ENCODE assay signal across 24 cellular contexts in genomic region chr12:108173892-108174291, GRCh38. TPM values are rescaled to one million over a fixed set of nuclear protein-coding genes. Genes with fewer than 3 reads are reported as not detected.
A peak's percentile ranks its signal among the peaks of the same experiment; 100 is the strongest.
DNase-seq lines count a peak whose midpoint lies in the region; ATAC-seq, FAIRE-seq and TF ChIP-seq lines count a peak whose summit lies in the region.
"Had no signal": no experiment of that assay in that cellular context is flagged by ENCODE, and none has a peak within 500 bp of the region (broad histone marks: within the 10 kb centered on the region; RNA-seq: fewer than 3 reads in every experiment).

No MANE protein-coding gene starts in this region.

- H2BK12ac ChIP-seq in H9 (ENCODE audit: insufficient read length, low read depth, low read length), result no peak overlapping the region

- no peaks in the 10 kb centered on the region for H3K79me2 ChIP-seq in H9 (ENCODE audit: insufficient read depth, low read length)

- no peaks in the 10 kb centered on the region for H3K79me1 ChIP-seq in H9 (ENCODE audit: insufficient read depth, low read depth, low read length, poor library complexity, severe bottlenecking)

- no peak overlapping the region for H4K8ac ChIP-seq in H9 (replicated peaks; ENCODE audit: insufficient read length, low read depth, low read length)

- no peak for TF ChIP-seq EP300 in gastroesophageal sphincter (IDR thresholded peaks at IDR 0.05)

- H3K4ac ChIP-seq in H9 (ENCODE audit: low read depth, low read length), result no peak overlapping the region

- no peak overlapping the region for H3K56ac ChIP-seq in H9 (ENCODE audit: insufficient read length, low read depth, low read length)

- no peak overlapping the region for H4K5ac ChIP-seq in H9 (ENCODE audit: insufficient read length, low read depth, low read length)

- H3K27ac ChIP-seq in H9 (ENCODE audit: insufficient read length, low read depth, low read length) (no peak overlapping the region), gastroesophageal sphincter (peak overlapping the region in 3 of 4 donors; percentile 50 to 67 (median 57))
- H3K27ac ChIP-seq: A549; BLaER1 treated with 17β-estradiol and CSF1 and Interleukin-3, amounts not matched to agents 10 nM and 100 nM; GM23248 had no signal

- no peak overlapping the region for H2BK5ac ChIP-seq in H9 (ENCODE audit: insufficient read length, low read length)

- no peaks in the 10 kb centered on the region; the same call in 1 of the 2 replicates for H3K27me3 Mint-ChIP-seq in H9 (ENCODE audit: low read depth)

- H3K4me3 ChIP-seq in bronchial epithelial cell (ENCODE audit: low read depth, low read length) (no peak overlapping the region), gastroesophageal sphincter (no peak overlapping the region)
- H3K4me3 ChIP-seq: A549; BLaER1 treated with 17β-estradiol and CSF1 and Interleukin-3, amounts not matched to agents 10 nM and 100 nM; GM23248; HAP-1 had no signal

- TF ChIP-seq CTCF in H9 (conservative IDR thresholded peaks at IDR 0.05) (no peak), bronchial epithelial cell (IDR thresholded peaks at IDR 0.05; ENCODE audit: insufficient read depth, low read length, severe bottlenecking) (no peak), gastroesophageal sphincter (IDR thresholded peaks at IDR 0.05) (no peak)

- H3K27me3 ChIP-seq in H9 (ENCODE audit: insufficient read depth, low read length) (no peaks in the 10 kb centered on the region), bronchial epithelial cell (ENCODE audit: control insufficient read depth, insufficient read depth, low read length) (no peaks in the 10 kb centered on the region), gastroesophageal sphincter (no peaks in the 10 kb centered on the region)
- H3K27me3 ChIP-seq: BE2C; BLaER1 treated with 17β-estradiol and CSF1 and Interleukin-3, amounts not matched to agents 10 nM and 100 nM had no signal

- peaks cover 3 to 19% (median 5%) of the 10 kb centered on the region in 3 experiments; a peak in 5 of 7 replicates for H3K36me3 Mint-ChIP-seq in H9 (ENCODE audit: insufficient read depth in 1 of 3, low read depth in 3 of 3)
- H3K36me3 Mint-ChIP-seq: CD14-positive monocyte; CD8-positive, alpha-beta memory T cell had no signal

- peak; percentile 52 for ATAC-seq in gastroesophageal sphincter
- ATAC-seq: A549 had no signal

- H3K27ac Mint-ChIP-seq in H9, result peak overlapping the region in 2 of 3 experiments; percentile 79 to 80; a peak in 4 of 7 replicates
- H3K27ac Mint-ChIP-seq: CD14-positive monocyte; CD4-positive, alpha-beta T cell; CD8-positive, alpha-beta memory T cell had no signal

- H3K4me1 ChIP-seq in H9 (ENCODE audit: insufficient read depth, low read length) (peaks cover 7% of the 10 kb centered on the region; the same call in 1 of the 2 replicates), gastroesophageal sphincter (peaks cover 0 to 50% (median 5%) of the 10 kb centered on the region in 3 donors)
- H3K4me1 ChIP-seq: A549; BE2C; BLaER1 treated with 17β-estradiol and CSF1 and Interleukin-3, amounts not matched to agents 10 nM and 100 nM; HAP-1 had no signal

- no peak overlapping the region for H2BK15ac ChIP-seq in H9 (ENCODE audit: low read depth, low read length)

- no peak overlapping the region for H2AK5ac ChIP-seq in H9 (ENCODE audit: insufficient read length, low read length)

- no peaks in the 10 kb centered on the region for H3K9me3 ChIP-seq in H9 (ENCODE audit: control insufficient read depth, low read depth, low read length)
- H3K9me3 ChIP-seq in gastroesophageal sphincter, result no peaks in the 10 kb centered on the region
- H3K9me3 ChIP-seq: A549; BE2C; BLaER1 treated with 17β-estradiol and CSF1 and Interleukin-3, amounts not matched to agents 10 nM and 100 nM; HAP-1 had no signal

- no peak overlapping the region for H3K23ac ChIP-seq in H9 (ENCODE audit: insufficient read length, low read depth, low read length)

- H3K4me1 Mint-ChIP-seq in H9, result peaks cover 41 to 59% of the 10 kb centered on the region in 2 experiments
- H3K4me1 Mint-ChIP-seq: CD14-positive monocyte; CD8-positive, alpha-beta memory T cell had no signal

- H2AFZ ChIP-seq in H9 (ENCODE audit: low read length), result no peak overlapping the region
- H2AFZ ChIP-seq: GM23248 had no signal

- no peak overlapping the region for H3T11ph ChIP-seq in H9 (ENCODE audit: low read length)

- no peaks in the 10 kb centered on the region for H3K36me3 ChIP-seq in bronchial epithelial cell (ENCODE audit: control insufficient read depth, insufficient read depth, low read length)
- peaks cover 0 to 5% of the 10 kb centered on the region in 2 donors for H3K36me3 ChIP-seq in gastroesophageal sphincter
- H3K36me3 ChIP-seq: BE2C; BLaER1 treated with 17β-estradiol and CSF1 and Interleukin-3, amounts not matched to agents 10 nM and 100 nM; HAP-1 had no signal

- no peak for TF ChIP-seq POLR2A in gastroesophageal sphincter (IDR thresholded peaks at IDR 0.05)

- POLR2A ChIA-PET in HEK293T (lab: Yijun Ruan, JAX), result no interaction called here

- DNase-seq in H9 (no peak), bronchial epithelial cell (ENCODE audit: low read depth) (no peak), superior temporal gyrus (ENCODE audit: extremely low spot score) (peak; percentile 38), HUDEP-2 (lab: John Stamatoyannopoulos, UW; ENCODE audit: unreplicated experiment in 76 of 76) (no peak), HEK293T (ENCODE audit: extremely low spot score) (no peak), GF-D8 (lab: John Stamatoyannopoulos, UW) (no peak)
- DNase-seq: 8988T; ACHN; AML-193; BE2C; CD4-positive, alpha-beta T cell; CD8-positive, alpha-beta memory T cell; DMS 273 treated with DMSO at 0.1 percent for 48 hours; EL; GDM1; GM23248 had no signal

- H3K4me2 ChIP-seq in H9 (ENCODE audit: insufficient read depth, insufficient read length, low read length), result no peak overlapping the region
- H3K4me2 ChIP-seq: A549; BLaER1 treated with 17β-estradiol and CSF1 and Interleukin-3, amounts not matched to agents 10 nM and 100 nM had no signal

- WGBS in H9 (ENCODE audit: extremely low coverage, insufficient read length, low lambda C conversion rate), result no CpG with 5 or more reads among the region's 6 CpGs
- WGBS in gastroesophageal sphincter (ENCODE audit: low coverage in 1 of 2), 2 donors, result 32 to 42% methylated on average over 2 to 3 of the region's 6 CpGs

- no peak overlapping the region for H2BK120ac ChIP-seq in H9 (ENCODE audit: low read depth, low read length, poor library complexity, severe bottlenecking)

- H4K91ac ChIP-seq in H9 (ENCODE audit: insufficient read length, low read depth, low read length), result no peak overlapping the region

- no peaks in the 10 kb centered on the region for H3K23me2 ChIP-seq in H9 (ENCODE audit: insufficient read length, low read depth, low read length, poor library complexity, severe bottlenecking)

- H2BK20ac ChIP-seq in H9 (ENCODE audit: low read depth, low read length, poor library complexity, severe bottlenecking), result no peak overlapping the region

- H3K18ac ChIP-seq in H9 (ENCODE audit: insufficient read length, low read depth, low read length), result no peak overlapping the region

- no peak overlapping the region for H3K9ac ChIP-seq in H9 (ENCODE audit: extremely low read depth, insufficient read length, low read length)
- H3K9ac ChIP-seq: BLaER1 treated with 17β-estradiol and CSF1 and Interleukin-3, amounts not matched to agents 10 nM and 100 nM; GM23248 had no signal

- H3K14ac ChIP-seq in H9 (ENCODE audit: insufficient read depth, low read length), result no peak overlapping the region

- no peak overlapping the region for H3K4me3 Mint-ChIP-seq in H9
- H3K4me3 Mint-ChIP-seq: CD14-positive monocyte; CD4-positive, alpha-beta T cell; CD8-positive, alpha-beta memory T cell had no signal

- CTCF ChIA-PET in HEK293T (lab: Yijun Ruan, JAX), result interaction anchor here (0.6 kb wide), 1 partner anchor 17 kb away, joined by 3 read pairs; no protein-coding TSS in a partner anchor

- no peaks in the 10 kb centered on the region for H4K20me1 ChIP-seq in H9 (ENCODE audit: control insufficient read depth, insufficient read depth, insufficient read length)
- H4K20me1 ChIP-seq: BLaER1 treated with 17β-estradiol and CSF1 and Interleukin-3, amounts not matched to agents 10 nM and 100 nM had no signal

- H3K9me3 Mint-ChIP-seq in H9, result peaks cover 11 to 13% of the 10 kb centered on the region in 2 experiments; a peak in 4 of 5 replicates
- H3K9me3 Mint-ChIP-seq: CD4-positive, alpha-beta T cell; CD8-positive, alpha-beta memory T cell had no signal

- peak; percentile 18 for FAIRE-seq in bronchial epithelial cell (lab: Jason Lieb, UNC)
- FAIRE-seq: A549, D721Med, GM12891, GM18507 had no signal

TF ChIP-seq in HEK293T, 16 proteins besides CTCF, POLR2A, EP300 and RAD21:
- TF ChIP-seq LEF1 (IDR thresholded peaks at IDR 0.05; ENCODE audit: borderline replicate concordance) (no peak), ZNF384 (IDR thresholded peaks at IDR 0.05) (no peak), SUZ12 (IDR thresholded peaks at IDR 0.05) (no peak), NFRKB (IDR thresholded peaks at IDR 0.05) (no peak), FOXA1 (IDR thresholded peaks at IDR 0.05) (no peak), FOXM1 (IDR thresholded peaks at IDR 0.05; ENCODE audit: borderline replicate concordance) (no peak), ARNT (IDR thresholded peaks at IDR 0.05) (no peak), SP1 (IDR thresholded peaks at IDR 0.05) (no peak), PKNOX1 (IDR thresholded peaks at IDR 0.05) (no peak), CTBP1 (IDR thresholded peaks at IDR 0.05; ENCODE audit: borderline replicate concordance) (no peak), ELF4 (IDR thresholded peaks at IDR 0.05) (no peak), FOXK2 (IDR thresholded peaks at IDR 0.05) (no peak), BHLHE40 (IDR thresholded peaks at IDR 0.05; ENCODE audit: borderline replicate concordance) (no peak), L3MBTL2 (conservative IDR thresholded peaks at IDR 0.05) (no peak), HDGF (IDR thresholded peaks at IDR 0.05; ENCODE audit: borderline replicate concordance) (no peak), TARDBP (IDR thresholded peaks at IDR 0.05) (no peak)

RNA-seq across cellular contexts. Expression of gene WSCD2, which starts 44.8 kb away (rescaled TPM):
- 0.92 and 1.2 TPM in 2 replicates for total RNA-seq in H9 (2021)
- total RNA-seq in bronchial epithelial cell, result not detected in 2 replicates
- total RNA-seq in gastroesophageal sphincter, result 10 to 100 TPM in 3 of 4 donors, 1 to 10 TPM in 1; 5.0 to 86.1 (median 31.6) TPM
- total RNA-seq: CD4-positive, alpha-beta T cell; CD8-positive, alpha-beta memory T cell; GM23248 had no signal
